20 cellular contexts compared by ENCODE assay signal in genomic region chr13:26993780-26994179, GRCh38.
"Had no signal": no experiment of that assay in that cellular context is flagged by ENCODE, and none has a peak within 500 bp of the region (broad histone marks: within the 10 kb centered on the region; RNA-seq: fewer than 3 reads in every experiment).

No MANE protein-coding gene starts in this region.

- ATAC-seq: gastrocnemius medialis; left lung; lower lobe of right lung; naive thymus-derived CD4-positive, alpha-beta T cell; upper lobe of right lung had no signal

- H3K4me1 ChIP-seq: gastrocnemius medialis, left lung had no signal

- H3K9me3 ChIP-seq: left lung, lower lobe of right lung, neutrophil, right atrium auricular region, stomach, tibial artery, upper lobe of right lung had no signal

- DNase-seq: central memory CD4-positive, alpha-beta T cell; effector CD8-positive, alpha-beta T cell; gastrocnemius medialis; glutamatergic neuron; islet precursor cell; left lung; lower lobe of right lung; midbrain; naive thymus-derived CD4-positive, alpha-beta T cell; nephron progenitor cell; small intestine; stimulated activated CD4-positive, alpha-beta T cell treated with anti-CD3 and anti-CD28 coated beads, Interleukin-12 subunit alpha, Interleukin-12 subunit beta, amount 100 ng/mL, for 4 hours; stimulated activated naive CD4-positive, alpha-beta T cell; stomach; tibial artery; upper lobe of right lung had no signal

- H3K36me3 ChIP-seq: gastrocnemius medialis, left lung, lower lobe of right lung, neutrophil, right atrium auricular region, stomach, tibial artery, upper lobe of right lung had no signal

- H3K4me3 ChIP-seq: coronary artery, dorsolateral prefrontal cortex, gastrocnemius medialis, left lung, lower lobe of right lung, right atrium auricular region, stomach, tibial artery, upper lobe of right lung had no signal

- H3K27me3 ChIP-seq: dorsolateral prefrontal cortex, neutrophil, right atrium auricular region, stomach, tibial artery, upper lobe of right lung had no signal

- H3K27ac ChIP-seq: gastrocnemius medialis, left lung, lower lobe of right lung, neutrophil, right atrium auricular region, upper lobe of right lung had no signal

- FAIRE-seq: small intestine had no signal
